In genomic region chr7:75740846-75741497, GRCh38 we compare ENCODE assay signal across 1 cellular context.
TF ChIP-seq lines count a peak whose summit lies in the region.

No MANE protein-coding gene starts in this region.

TF ChIP-seq in HepG2, 621 proteins besides CTCF, POLR2A, EP300 and RAD21 (continued from another document and continues in another):
- TF ChIP-seq HNF1B (CRISPR knock-in tag; IDR thresholded peaks at IDR 0.05) = no peak
- TF ChIP-seq HNRNPH1 (optimal IDR thresholded peaks at IDR 0.05; ENCODE audit: low read depth, low read length) = no peak
- TF ChIP-seq CEBPG (CRISPR knock-in tag; IDR thresholded peaks at IDR 0.05) = peak; percentile 79
- TF ChIP-seq NR2F2 (IDR thresholded peaks at IDR 0.05; ENCODE audit: borderline replicate concordance, low read depth) = no peak
- TF ChIP-seq SRF (IDR thresholded peaks at IDR 0.05; ENCODE audit: low read depth, low read length) = no peak
- TF ChIP-seq GATA4 (IDR thresholded peaks at IDR 0.05; ENCODE audit: borderline replicate concordance, low read depth) = no peak
- no peak for TF ChIP-seq ZNF747 (CRISPR knock-in tag; IDR thresholded peaks at IDR 0.05; ENCODE audit: borderline replicate concordance)
- 0 out of 2 replicates have a peak, but pooled peaks have one; percentile 8 for TF ChIP-seq RARA (CRISPR knock-in tag; IDR thresholded peaks at IDR 0.05)
- no peak for TF ChIP-seq ZNF75D (CRISPR knock-in tag; IDR thresholded peaks at IDR 0.05; ENCODE audit: borderline replicate concordance)
- no peak for TF ChIP-seq SP1 (IDR thresholded peaks at IDR 0.05)
- no peak for TF ChIP-seq SP1 (CRISPR knock-in tag; IDR thresholded peaks at IDR 0.05)
- peak; percentile 24; the same call in 1 of the 2 replicates for TF ChIP-seq GATAD2A (CRISPR knock-in tag; IDR thresholded peaks at IDR 0.05)
- no peak for TF ChIP-seq GLI4 (CRISPR knock-in tag; IDR thresholded peaks at IDR 0.05; ENCODE audit: borderline replicate concordance)
- TF ChIP-seq SRSF4 (IDR thresholded peaks at IDR 0.05; ENCODE audit: low read depth, low read length, poor library complexity, severe bottlenecking) = no peak
- no peak for TF ChIP-seq SNRNP70 (IDR thresholded peaks at IDR 0.05; ENCODE audit: low read depth, low read length)
- TF ChIP-seq ZNF281 (CRISPR knock-in tag; IDR thresholded peaks at IDR 0.05; ENCODE audit: borderline replicate concordance) = peak; percentile 94
- TF ChIP-seq ZNF18 (CRISPR knock-in tag; IDR thresholded peaks at IDR 0.05; ENCODE audit: insufficient replicate concordance) = no peak
- no peak for TF ChIP-seq NKX3-1 (CRISPR knock-in tag; IDR thresholded peaks at IDR 0.05)
- TF ChIP-seq SALL1 (CRISPR knock-in tag; IDR thresholded peaks at IDR 0.05) = peak; percentile 15; the same call in 1 of the 2 replicates
- no peak for TF ChIP-seq NCOA5 (CRISPR knock-in tag; IDR thresholded peaks at IDR 0.05)
- TF ChIP-seq ZNF317 (CRISPR knock-in tag; IDR thresholded peaks at IDR 0.05) = no peak
- TF ChIP-seq TIGD3 (CRISPR knock-in tag; IDR thresholded peaks at IDR 0.05; ENCODE audit: borderline replicate concordance) = no peak
- TF ChIP-seq CEBPB (IDR thresholded peaks at IDR 0.05; ENCODE audit: borderline replicate concordance, low read depth, low read length) = peak; percentile 11; the same call in 1 of the 2 replicates
- TF ChIP-seq HNF1A (IDR thresholded peaks at IDR 0.05; ENCODE audit: low read depth) = no peak
- no peak for TF ChIP-seq HNF1A (CRISPR knock-in tag; IDR thresholded peaks at IDR 0.05; ENCODE audit: borderline replicate concordance)
- TF ChIP-seq ZNF839 (CRISPR knock-in tag; IDR thresholded peaks at IDR 0.05; ENCODE audit: borderline replicate concordance) = no peak
- TF ChIP-seq ZNF543 (CRISPR knock-in tag; IDR thresholded peaks at IDR 0.05) = no peak
- TF ChIP-seq CREBL2 (CRISPR knock-in tag; IDR thresholded peaks at IDR 0.05; ENCODE audit: borderline replicate concordance) = no peak
- no peak for TF ChIP-seq ZNF432 (CRISPR knock-in tag; IDR thresholded peaks at IDR 0.05; ENCODE audit: borderline replicate concordance)
- no peak for TF ChIP-seq TMF1 (CRISPR knock-in tag; IDR thresholded peaks at IDR 0.05; ENCODE audit: low read depth)
- no peak for TF ChIP-seq FOXP4 (CRISPR knock-in tag; IDR thresholded peaks at IDR 0.05)
- no peak for TF ChIP-seq MXD4 (CRISPR knock-in tag; IDR thresholded peaks at IDR 0.05)
- TF ChIP-seq ZFP1 (CRISPR knock-in tag; IDR thresholded peaks at IDR 0.05) = no peak
- no peak for TF ChIP-seq ATRX (CRISPR knock-in tag; IDR thresholded peaks at IDR 0.05; ENCODE audit: borderline replicate concordance)
- TF ChIP-seq YEATS2 (CRISPR knock-in tag; IDR thresholded peaks at IDR 0.05; ENCODE audit: borderline replicate concordance) = 0 out of 2 replicates have a peak, but pooled peaks have one; percentile 36
- no peak for TF ChIP-seq ZNF17 (CRISPR knock-in tag; IDR thresholded peaks at IDR 0.05)
- TF ChIP-seq SOX6 (IDR thresholded peaks at IDR 0.05) = no peak
- 0 out of 2 replicates have a peak, but pooled peaks have one; percentile 19 for TF ChIP-seq SOX6 (CRISPR knock-in tag; IDR thresholded peaks at IDR 0.05)
- TF ChIP-seq ZSCAN20 (CRISPR knock-in tag; IDR thresholded peaks at IDR 0.05; ENCODE audit: borderline replicate concordance) = no peak
- TF ChIP-seq ZSCAN31 (CRISPR knock-in tag; IDR thresholded peaks at IDR 0.05; ENCODE audit: low read depth) = 0 out of 2 replicates have a peak, but pooled peaks have one; percentile 32
- no peak for TF ChIP-seq KDM4B (CRISPR knock-in tag; IDR thresholded peaks at IDR 0.05)
- no peak for TF ChIP-seq PRDM10 (CRISPR knock-in tag; IDR thresholded peaks at IDR 0.05; ENCODE audit: low read depth)
- no peak for TF ChIP-seq NFATC3 (CRISPR knock-in tag; IDR thresholded peaks at IDR 0.05)
- TF ChIP-seq IKZF4 (CRISPR knock-in tag; IDR thresholded peaks at IDR 0.05; ENCODE audit: borderline replicate concordance, low read depth, not compliant biosample characterization) = no peak
- peak; percentile 55; the same call in 1 of the 2 replicates for TF ChIP-seq TBX2 (CRISPR knock-in tag; IDR thresholded peaks at IDR 0.05; ENCODE audit: borderline replicate concordance)
- no peak for TF ChIP-seq MNT (IDR thresholded peaks at IDR 0.05)
- no peak for TF ChIP-seq NFRKB (IDR thresholded peaks at IDR 0.05)
- no peak; the same call in 1 of the 2 replicates for TF ChIP-seq HDAC1 (CRISPR knock-in tag; IDR thresholded peaks at IDR 0.05)
